Comparison of ENCODE assay signal across 1 cellular context in genomic region chr10:32366588-32366987, GRCh38.
TF ChIP-seq lines count a peak whose summit lies in the region.

No MANE protein-coding gene starts in this region.

TF ChIP-seq in HepG2, 621 proteins besides CTCF, POLR2A, EP300 and RAD21:
- TF ChIP-seq SATB2 (CRISPR knock-in tag; IDR thresholded peaks at IDR 0.05), result no peak
- TF ChIP-seq, protein P1, sequence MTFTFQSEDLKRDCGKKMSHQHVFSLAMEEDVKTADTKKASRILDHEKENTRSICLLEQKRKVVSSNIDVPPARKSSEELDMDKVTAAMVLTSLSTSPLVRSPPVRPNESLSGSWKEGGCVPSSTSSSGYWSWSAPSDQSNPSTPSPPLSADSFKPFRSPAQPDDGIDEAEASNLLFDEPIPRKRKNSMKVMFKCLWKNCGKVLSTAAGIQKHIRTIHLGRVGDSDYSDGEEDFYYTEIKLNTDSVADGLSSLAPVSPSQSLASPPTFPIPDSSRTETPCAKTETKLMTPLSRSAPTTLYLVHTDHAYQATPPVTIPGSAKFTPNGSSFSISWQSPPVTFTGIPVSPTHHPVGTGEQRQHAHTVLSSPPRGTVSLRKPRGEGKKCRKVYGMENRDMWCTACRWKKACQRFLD (CRISPR knock-in tag; IDR thresholded peaks at IDR 0.05; ENCODE audit: borderline replicate concordance), result no peak
- TF ChIP-seq, protein P2, sequence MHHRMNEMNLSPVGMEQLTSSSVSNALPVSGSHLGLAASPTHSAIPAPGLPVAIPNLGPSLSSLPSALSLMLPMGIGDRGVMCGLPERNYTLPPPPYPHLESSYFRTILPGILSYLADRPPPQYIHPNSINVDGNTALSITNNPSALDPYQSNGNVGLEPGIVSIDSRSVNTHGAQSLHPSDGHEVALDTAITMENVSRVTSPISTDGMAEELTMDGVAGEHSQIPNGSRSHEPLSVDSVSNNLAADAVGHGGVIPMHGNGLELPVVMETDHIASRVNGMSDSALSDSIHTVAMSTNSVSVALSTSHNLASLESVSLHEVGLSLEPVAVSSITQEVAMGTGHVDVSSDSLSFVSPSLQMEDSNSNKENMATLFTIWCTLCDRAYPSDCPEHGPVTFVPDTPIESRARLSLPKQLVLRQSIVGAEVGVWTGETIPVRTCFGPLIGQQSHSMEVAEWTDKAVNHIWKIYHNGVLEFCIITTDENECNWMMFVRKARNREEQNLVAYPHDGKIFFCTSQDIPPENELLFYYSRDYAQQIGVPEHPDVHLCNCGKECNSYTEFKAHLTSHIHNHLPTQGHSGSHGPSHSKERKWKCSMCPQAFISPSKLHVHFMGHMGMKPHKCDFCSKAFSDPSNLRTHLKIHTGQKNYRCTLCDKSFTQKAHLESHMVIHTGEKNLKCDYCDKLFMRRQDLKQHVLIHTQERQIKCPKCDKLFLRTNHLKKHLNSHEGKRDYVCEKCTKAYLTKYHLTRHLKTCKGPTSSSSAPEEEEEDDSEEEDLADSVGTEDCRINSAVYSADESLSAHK (CRISPR knock-in tag; IDR thresholded peaks at IDR 0.05; ENCODE audit: borderline replicate concordance), result no peak
- no peak for TF ChIP-seq TGIF2 (CRISPR knock-in tag; IDR thresholded peaks at IDR 0.05)
